ENCODE assay signal across 15 cellular contexts in genomic region chr11:62615521-62615920, GRCh38. TPM values are rescaled to one million over a fixed set of nuclear protein-coding genes. Genes with fewer than 3 reads are reported as not detected.
DNase-seq lines count a peak whose midpoint lies in the region; ATAC-seq and TF ChIP-seq lines count a peak whose summit lies in the region.
"Had no signal": no experiment of that assay in that cellular context is flagged by ENCODE, and none has a peak within 500 bp of the region (broad histone marks: within the 10 kb centered on the region; RNA-seq: fewer than 3 reads in every experiment).

No MANE protein-coding gene starts in this region.

- no peak for ATAC-seq in RWPE2 (ENCODE audit: low read depth)
- no peak for ATAC-seq in activated T-helper 17 cell treated with anti-CD3 and anti-CD28 coated beads, Interleukin-2, amount 50 U/mL, for 72 hours (replicated peaks)
- ATAC-seq: Right ventricle myocardium inferior had no signal

- no peak for TF ChIP-seq CTCF in H9 (conservative IDR thresholded peaks at IDR 0.05)
- no peak for TF ChIP-seq CTCF in RWPE2 (IDR thresholded peaks at IDR 0.05; ENCODE audit: poor library complexity, severe bottlenecking)
- no peak for TF ChIP-seq CTCF in endodermal cell (conservative IDR thresholded peaks at IDR 0.05)

- H3K27ac ChIP-seq in H9 (ENCODE audit: insufficient read length, low read depth, low read length) (no peak overlapping the region), RWPE2 (ENCODE audit: poor library complexity, severe bottlenecking) (peak overlapping the region; percentile 95), neuronal stem cell (replicated peaks; ENCODE audit: low read length) (no peak overlapping the region), endodermal cell (ENCODE audit: low read depth, low read length) (no peak overlapping the region)

- H3K27me3 ChIP-seq in H9 (ENCODE audit: insufficient read depth, low read length) (no peaks in the 10 kb centered on the region), RWPE2 (ENCODE audit: insufficient read depth, poor library complexity, severe bottlenecking) (no peaks in the 10 kb centered on the region), neuronal stem cell (ENCODE audit: control insufficient read depth in 3 of 3, insufficient read depth in 3 of 3, low read depth in 1 of 3, low read length in 3 of 3) (no peaks in the 10 kb centered on the region), endodermal cell (ENCODE audit: control insufficient read depth, insufficient read depth, low read length, poor library complexity, severe bottlenecking) (no peaks in the 10 kb centered on the region)

- H3K36me3 ChIP-seq in RWPE2 (ENCODE audit: low read depth): peaks cover 11% of the 10 kb centered on the region
- H3K36me3 ChIP-seq in neuronal stem cell (replicated peaks in 1 of 2; ENCODE audit: control insufficient read depth in 2 of 2, insufficient read depth in 2 of 2, low read length in 2 of 2): peaks cover 8 to 37% of the 10 kb centered on the region in 2 donors
- no peaks in the 10 kb centered on the region for H3K36me3 ChIP-seq in endodermal cell (ENCODE audit: control insufficient read depth, insufficient read depth, low read length)

- H3K27ac Mint-ChIP-seq in H9: no peak overlapping the region
- no peak overlapping the region for H3K27ac Mint-ChIP-seq in activated T-helper 17 cell treated with anti-CD3 and anti-CD28 coated beads, Interleukin-2, amount 50 U/mL, for 72 hours
- H3K27ac Mint-ChIP-seq in endodermal cell: no peak overlapping the region

- H2BK5ac ChIP-seq in H9 (ENCODE audit: insufficient read length, low read length) (no peak overlapping the region), neuronal stem cell (ENCODE audit: low read length) (no peak overlapping the region)

- no peak overlapping the region for H4K91ac ChIP-seq in H9 (ENCODE audit: insufficient read length, low read depth, low read length)
- H4K91ac ChIP-seq in neuronal stem cell (ENCODE audit: low read depth, low read length, poor library complexity): no peak overlapping the region

- H3K79me1 ChIP-seq in H9 (ENCODE audit: insufficient read depth, low read depth, low read length, poor library complexity, severe bottlenecking) (no peaks in the 10 kb centered on the region), neuronal stem cell (ENCODE audit: low read depth, low read length) (peaks cover 3% of the 10 kb centered on the region)

- no peak overlapping the region for H3K23ac ChIP-seq in H9 (ENCODE audit: insufficient read length, low read depth, low read length)
- no peak overlapping the region for H3K23ac ChIP-seq in neuronal stem cell (ENCODE audit: low read depth, low read length, poor library complexity)

- H3K4me3 Mint-ChIP-seq in H9 (no peak overlapping the region), endodermal cell (no peak overlapping the region)
- no peak overlapping the region for H3K4me3 Mint-ChIP-seq in activated T-helper 17 cell treated with anti-CD3 and anti-CD28 coated beads, Interleukin-2, amount 50 U/mL, for 72 hours
- H3K4me3 Mint-ChIP-seq: B cell had no signal

- peaks cover 2 to 20% (median 19%) of the 10 kb centered on the region in 3 experiments; a peak in 6 of 7 replicates for H3K36me3 Mint-ChIP-seq in H9 (ENCODE audit: insufficient read depth in 1 of 3, low read depth in 3 of 3)
- H3K36me3 Mint-ChIP-seq in activated T-helper 17 cell treated with anti-CD3 and anti-CD28 coated beads, Interleukin-2, amount 50 U/mL, for 72 hours (ENCODE audit: low read depth): peaks cover 79% of the 10 kb centered on the region
- H3K36me3 Mint-ChIP-seq in endodermal cell (ENCODE audit: low read depth): peaks cover 11% of the 10 kb centered on the region

- H3K9ac ChIP-seq in H9 (ENCODE audit: extremely low read depth, insufficient read length, low read length) (no peak overlapping the region), neuronal stem cell (ENCODE audit: low read depth, low read length, poor library complexity) (peak overlapping the region; percentile 30), endodermal cell (ENCODE audit: extremely low read depth, low read length, poor library complexity, severe bottlenecking) (no peak overlapping the region)

- H3T11ph ChIP-seq in H9 (ENCODE audit: low read length): no peak overlapping the region

- H3K18ac ChIP-seq in H9 (ENCODE audit: insufficient read length, low read depth, low read length): no peak overlapping the region
- no peak overlapping the region for H3K18ac ChIP-seq in neuronal stem cell (ENCODE audit: low read length)

- peaks cover 13% of the 10 kb centered on the region for H3K23me2 ChIP-seq in H9 (ENCODE audit: insufficient read length, low read depth, low read length, poor library complexity, severe bottlenecking)

- H2AFZ ChIP-seq in H9 (ENCODE audit: low read length) (no peak overlapping the region), neuronal stem cell (ENCODE audit: low read length) (no peak overlapping the region)

- no peak overlapping the region for H4K5ac ChIP-seq in H9 (ENCODE audit: insufficient read length, low read depth, low read length)

- H3K4ac ChIP-seq in H9 (ENCODE audit: low read depth, low read length) (no peak overlapping the region), neuronal stem cell (ENCODE audit: low read length) (no peak overlapping the region)

- H3K4me1 Mint-ChIP-seq in H9 (peaks cover 20 to 32% of the 10 kb centered on the region in 2 experiments), endodermal cell (peaks cover 22% of the 10 kb centered on the region)
- peaks cover 12% of the 10 kb centered on the region for H3K4me1 Mint-ChIP-seq in activated T-helper 17 cell treated with anti-CD3 and anti-CD28 coated beads, Interleukin-2, amount 50 U/mL, for 72 hours

- no peaks in the 10 kb centered on the region; the same call in 1 of the 2 replicates for H3K4me1 ChIP-seq in H9 (ENCODE audit: insufficient read depth, low read length)
- peaks cover 12% of the 10 kb centered on the region for H3K4me1 ChIP-seq in RWPE2 (ENCODE audit: insufficient read depth, poor library complexity, severe bottlenecking)
- H3K4me1 ChIP-seq in neuronal stem cell (ENCODE audit: control insufficient read depth in 2 of 2, insufficient read depth in 1 of 2, low read depth in 1 of 2, low read length in 2 of 2): peaks cover 8 to 15% of the 10 kb centered on the region in 2 donors
- peaks cover 7% of the 10 kb centered on the region for H3K4me1 ChIP-seq in endodermal cell (ENCODE audit: control insufficient read depth, insufficient read depth, low read length)

- H2BK12ac ChIP-seq in H9 (ENCODE audit: insufficient read length, low read depth, low read length): no peak overlapping the region
- H2BK12ac ChIP-seq in neuronal stem cell (ENCODE audit: low read length): no peak overlapping the region

- no peak overlapping the region for H2BK120ac ChIP-seq in H9 (ENCODE audit: low read depth, low read length, poor library complexity, severe bottlenecking)
- H2BK120ac ChIP-seq in neuronal stem cell (ENCODE audit: low read depth, low read length): no peak overlapping the region

- no peaks in the 10 kb centered on the region for H3K79me2 ChIP-seq in H9 (ENCODE audit: insufficient read depth, low read length)

- H3K4me2 ChIP-seq in H9 (ENCODE audit: insufficient read depth, insufficient read length, low read length) (no peak overlapping the region), neuronal stem cell (ENCODE audit: insufficient read depth, low read length, poor library complexity, severe bottlenecking) (no peak overlapping the region)

- no peak for DNase-seq in H9
- DNase-seq in RWPE2 (ENCODE audit: low spot score): no peak
- DNase-seq in neuronal stem cell (ENCODE audit: low spot score): no peak
- DNase-seq in endodermal cell: no peak
- DNase-seq: Calu3; CD4-positive, alpha-beta T cell; DMS53; NCI-H1105; NCI-H1694; NCI-H510A treated with DMSO at 0.1 percent for 48 hours had no signal

- H3K14ac ChIP-seq in H9 (ENCODE audit: insufficient read depth, low read length) (no peak overlapping the region), neuronal stem cell (ENCODE audit: low read length) (no peak overlapping the region)

- H3K56ac ChIP-seq in H9 (ENCODE audit: insufficient read length, low read depth, low read length): peak overlapping the region; percentile 89

- H4K8ac ChIP-seq in H9 (replicated peaks; ENCODE audit: insufficient read length, low read depth, low read length): no peak overlapping the region
- H4K8ac ChIP-seq in neuronal stem cell (ENCODE audit: low read depth, low read length): no peak overlapping the region

- H3K27me3 Mint-ChIP-seq in H9 (ENCODE audit: low read depth): peaks cover 2% of the 10 kb centered on the region
- H3K27me3 Mint-ChIP-seq in activated T-helper 17 cell treated with anti-CD3 and anti-CD28 coated beads, Interleukin-2, amount 50 U/mL, for 72 hours: no peaks in the 10 kb centered on the region
- no peaks in the 10 kb centered on the region for H3K27me3 Mint-ChIP-seq in endodermal cell (ENCODE audit: insufficient read depth)
- H3K27me3 Mint-ChIP-seq: B cell; CD4-positive, alpha-beta T cell; IgD-negative memory B cell had no signal

- no peak overlapping the region for H2AK5ac ChIP-seq in H9 (ENCODE audit: insufficient read length, low read length)
- H2AK5ac ChIP-seq in neuronal stem cell (ENCODE audit: low read depth, low read length): no peak overlapping the region

- H3K4me3 ChIP-seq in RWPE2 (ENCODE audit: severe bottlenecking) (no peak overlapping the region), neuronal stem cell (ENCODE audit: low read length in 2 of 2) (no peak overlapping the region), endodermal cell (ENCODE audit: low read length) (no peak overlapping the region)
- H3K4me3 ChIP-seq: HAP-1 had no signal

- H2BK15ac ChIP-seq in H9 (ENCODE audit: low read depth, low read length): no peak overlapping the region
- no peak overlapping the region for H2BK15ac ChIP-seq in neuronal stem cell (ENCODE audit: low read length)

- H3K9me3 Mint-ChIP-seq in H9 (no peaks in the 10 kb centered on the region), endodermal cell (no peaks in the 10 kb centered on the region)
- no peaks in the 10 kb centered on the region for H3K9me3 Mint-ChIP-seq in activated T-helper 17 cell treated with anti-CD3 and anti-CD28 coated beads, Interleukin-2, amount 50 U/mL, for 72 hours
- H3K9me3 Mint-ChIP-seq: CD4-positive, alpha-beta T cell; IgD-negative memory B cell had no signal

- H4K20me1 ChIP-seq in H9 (ENCODE audit: control insufficient read depth, insufficient read depth, insufficient read length): no peaks in the 10 kb centered on the region

- H3K9me3 ChIP-seq in H9 (ENCODE audit: control insufficient read depth, low read depth, low read length) (no peaks in the 10 kb centered on the region), RWPE2 (ENCODE audit: severe bottlenecking) (no peaks in the 10 kb centered on the region), neuronal stem cell (replicated peaks in 1 of 2; ENCODE audit: control insufficient read depth in 2 of 2, insufficient read depth in 1 of 2, low read depth in 1 of 2, low read length in 2 of 2) (no peaks in the 10 kb centered on the region), endodermal cell (ENCODE audit: control insufficient read depth, low read length) (no peaks in the 10 kb centered on the region)
- H3K9me3 ChIP-seq: HAP-1 had no signal

- H2BK20ac ChIP-seq in H9 (ENCODE audit: low read depth, low read length, poor library complexity, severe bottlenecking): no peak overlapping the region

- WGBS in H9 (ENCODE audit: extremely low coverage, insufficient read length, low lambda C conversion rate): no CpG with 5 or more reads among the region's 7 CpGs
- WGBS in neuronal stem cell (ENCODE audit: extremely low coverage in 2 of 2, insufficient read length in 2 of 2, insufficient replicate concordance in 1 of 2), 2 donors: no CpG with 5 or more reads among the region's 7 CpGs
- WGBS in endodermal cell (ENCODE audit: insufficient coverage in 1 of 2, insufficient read length in 1 of 2), 2 experiments: 91 to 98% methylated on average over 5 to 7 of the region's 7 CpGs

RNA-seq across cellular contexts. Expression of gene ROM1, which starts 2.5 kb away (rescaled TPM):
- 0.79 and 1.0 TPM in 2 replicates for total RNA-seq in H9 (2021)
- polyA plus RNA-seq in neuronal stem cell (2013, experiment 1 of 2): 0.95 TPM
- polyA plus RNA-seq in neuronal stem cell (2013, experiment 2 of 2): 0.58 TPM
- total RNA-seq in activated T-helper 17 cell treated with anti-CD3 and anti-CD28 coated beads, Interleukin-2, amount 50 U/mL, for 72 hours: 1 to 10 TPM; 2.0 to 3.0 TPM
- 1 to 10 TPM in 1 of 2 donors, under 1 TPM in 1; 0.71 to 1.3 TPM for total RNA-seq in endodermal cell
- 0.71 TPM for polyA plus RNA-seq in endodermal cell (2013, experiment 1 of 2)
- 1.2 TPM for polyA plus RNA-seq in endodermal cell (2013, experiment 2 of 2)

RNA-seq across cellular contexts. Expression of gene EML3, which starts 2.9 kb away (rescaled TPM):
- total RNA-seq in H9 (2021) (35.3 and 40.6 TPM in 2 replicates), endodermal cell (10 to 100 TPM; 51.5 to 57.7 TPM)
- 22.2 TPM for polyA plus RNA-seq in neuronal stem cell (2013, experiment 1 of 2)
- polyA plus RNA-seq in neuronal stem cell (2013, experiment 2 of 2): 21.7 TPM
- 100 to 1,000 TPM; 122 to 130 TPM for total RNA-seq in activated T-helper 17 cell treated with anti-CD3 and anti-CD28 coated beads, Interleukin-2, amount 50 U/mL, for 72 hours
- 27.2 TPM for polyA plus RNA-seq in endodermal cell (2013, experiment 1 of 2)
- polyA plus RNA-seq in endodermal cell (2013, experiment 2 of 2): 23.1 TPM

RNA-seq across cellular contexts. Expression of gene B3GAT3, which starts 6.3 kb away (rescaled TPM):
- 30.6 and 30.8 TPM in 2 replicates for total RNA-seq in H9 (2021)
- 30.5 TPM for polyA plus RNA-seq in neuronal stem cell (2013, experiment 1 of 2)
- polyA plus RNA-seq in neuronal stem cell (2013, experiment 2 of 2): 30.4 TPM
- total RNA-seq in activated T-helper 17 cell treated with anti-CD3 and anti-CD28 coated beads, Interleukin-2, amount 50 U/mL, for 72 hours: 10 to 100 TPM; 60.5 to 71.9 TPM
- 10 to 100 TPM; 38.6 to 53.9 TPM for total RNA-seq in endodermal cell
- polyA plus RNA-seq in endodermal cell (2013, experiment 1 of 2): 35.8 TPM
- 35.8 TPM for polyA plus RNA-seq in endodermal cell (2013, experiment 2 of 2)

RNA-seq across cellular contexts. Expression of gene MTA2, which starts 13.9 kb away (rescaled TPM):
- total RNA-seq in H9 (2021) (143 and 149 TPM in 2 replicates), endodermal cell (100 to 1,000 TPM; 131 to 155 TPM)
- 61.4 TPM for polyA plus RNA-seq in neuronal stem cell (2013, experiment 1 of 2)
- polyA plus RNA-seq in neuronal stem cell (2013, experiment 2 of 2): 60.5 TPM
- total RNA-seq in activated T-helper 17 cell treated with anti-CD3 and anti-CD28 coated beads, Interleukin-2, amount 50 U/mL, for 72 hours: 100 to 1,000 TPM; 142 to 198 TPM
- 118 TPM for polyA plus RNA-seq in endodermal cell (2013, experiment 1 of 2)
- polyA plus RNA-seq in endodermal cell (2013, experiment 2 of 2): 114 TPM

RNA-seq across cellular contexts. Expression of gene TUT1, which starts 24.2 kb away (rescaled TPM):
- total RNA-seq in H9 (2021): 20.7 and 24.9 TPM in 2 replicates
- polyA plus RNA-seq in neuronal stem cell (2013, experiment 1 of 2): 14.3 TPM
- 14.6 TPM for polyA plus RNA-seq in neuronal stem cell (2013, experiment 2 of 2)
- 10 to 100 TPM; 23.8 to 25.7 TPM for total RNA-seq in activated T-helper 17 cell treated with anti-CD3 and anti-CD28 coated beads, Interleukin-2, amount 50 U/mL, for 72 hours
- total RNA-seq in endodermal cell: 10 to 100 TPM; 16.0 to 33.5 TPM
- polyA plus RNA-seq in endodermal cell (2013, experiment 1 of 2): 22.9 TPM
- polyA plus RNA-seq in endodermal cell (2013, experiment 2 of 2): 19.0 TPM
